34 cellular contexts compared by ENCODE assay signal in the genomic region with DNA sequence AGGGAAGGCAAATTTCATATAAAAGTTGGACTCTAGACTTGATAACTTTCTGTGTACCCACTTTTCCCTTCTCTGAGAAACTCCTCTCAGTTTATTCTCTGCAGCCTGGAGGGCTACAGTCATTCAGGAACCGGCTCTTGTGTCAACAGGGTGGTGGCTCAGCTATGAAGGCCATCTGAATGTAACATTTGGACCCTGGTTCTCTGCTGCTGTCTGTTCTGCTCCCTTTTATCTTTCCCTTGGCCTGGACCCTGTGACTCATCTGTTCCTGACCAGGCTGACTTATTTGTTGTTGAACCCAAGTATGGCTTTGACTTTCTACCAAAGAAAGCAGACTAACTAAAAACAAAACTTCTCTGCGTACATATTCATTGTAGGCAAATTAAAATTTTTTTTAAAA.
DNase-seq lines count a peak whose midpoint lies in the region; ATAC-seq, FAIRE-seq and TF ChIP-seq lines count a peak whose summit lies in the region.
"Had no signal": no experiment of that assay in that cellular context is flagged by ENCODE, and none has a peak within 500 bp of the region (broad histone marks: within the 10 kb centered on the region; RNA-seq: fewer than 3 reads in every experiment).

No MANE protein-coding gene starts in this region.

- H3K4me1 ChIP-seq in astrocyte (ENCODE audit: insufficient read depth, low read length) (no peaks in the 10 kb centered on the region), foreskin keratinocyte (no peaks in the 10 kb centered on the region)
- H3K4me1 ChIP-seq: HAP-1, lower lobe of right lung, spleen, transverse colon had no signal

- no peaks in the 10 kb centered on the region for H3K36me3 ChIP-seq in astrocyte (ENCODE audit: insufficient read depth, low read length)
- H3K36me3 ChIP-seq: HAP-1, lower lobe of right lung, ovary, spleen, transverse colon had no signal

- no peak overlapping the region for H3K27ac Mint-ChIP-seq in astrocyte (ENCODE audit: unreplicated experiment)
- H3K27ac Mint-ChIP-seq: activated naive CD4-positive, alpha-beta T cell treated with anti-CD3 and anti-CD28 coated beads for 36 hours; CD8-positive, alpha-beta T cell; dendritic cell treated with granulocyte-macrophage colony-stimulating factor and Interleukin-4, amounts not matched to agents 40 ng/mL and 50 ng/mL, for 4 days; endodermal cell; nephron; T-helper 1 cell treated with Interleukin-12 subunit alpha and Interleukin-12 subunit beta and Interleukin-4 antibody, amounts not matched to agents 30 μg/mL and 1 μg/mL, for 36 hours had no signal

- H3K4me1 Mint-ChIP-seq in astrocyte (ENCODE audit: low read depth, unreplicated experiment): no peaks in the 10 kb centered on the region
- H3K4me1 Mint-ChIP-seq: nephron had no signal

- H3K27me3 Mint-ChIP-seq in astrocyte (ENCODE audit: low read depth, unreplicated experiment): no peaks in the 10 kb centered on the region
- H3K27me3 Mint-ChIP-seq: dendritic cell treated with granulocyte-macrophage colony-stimulating factor and Interleukin-4, amounts not matched to agents 40 ng/mL and 50 ng/mL, for 4 days had no signal

- no peaks in the 10 kb centered on the region for H3K36me3 Mint-ChIP-seq in astrocyte (ENCODE audit: low read depth, unreplicated experiment)
- H3K36me3 Mint-ChIP-seq: CD8-positive, alpha-beta T cell had no signal

- H3K4me3 Mint-ChIP-seq in astrocyte (ENCODE audit: unreplicated experiment): no peak overlapping the region
- H3K4me3 Mint-ChIP-seq: activated naive CD4-positive, alpha-beta T cell treated with anti-CD3 and anti-CD28 coated beads for 36 hours; CD8-positive, alpha-beta T cell; dendritic cell treated with granulocyte-macrophage colony-stimulating factor and Interleukin-4, amounts not matched to agents 40 ng/mL and 50 ng/mL, for 4 days; endodermal cell; nephron; T-helper 1 cell treated with Interleukin-12 subunit alpha and Interleukin-12 subunit beta and Interleukin-4 antibody, amounts not matched to agents 30 μg/mL and 1 μg/mL, for 36 hours had no signal

- H3K4me3 ChIP-seq in astrocyte (ENCODE audit: insufficient read depth, low read depth, low read length): no peak overlapping the region
- H3K4me3 ChIP-seq: HAP-1, lower lobe of right lung, ovary, spleen, transverse colon had no signal

- no peak overlapping the region for H3K4me2 ChIP-seq in astrocyte (ENCODE audit: low read length)

- H3K9me3 ChIP-seq in astrocyte (ENCODE audit: insufficient read depth, low read depth, low read length): no peaks in the 10 kb centered on the region
- H3K9me3 ChIP-seq: HAP-1, lower lobe of right lung, ovary, spleen, transverse colon had no signal

- TF ChIP-seq POLR2A in GM12892 (IDR thresholded peaks at IDR 0.05; ENCODE audit: low read depth, low read length): no peak

- TF ChIP-seq CTCF in astrocyte (IDR thresholded peaks at IDR 0.05; ENCODE audit: insufficient read depth, low read depth, low read length): no peak
- no peak for TF ChIP-seq CTCF in foreskin keratinocyte (conservative IDR thresholded peaks at IDR 0.05)

- peak; percentile 30 for DNase-seq in AG08396 (ENCODE audit: low spot score)
- peak; percentile 38 for DNase-seq in HT-29 (ENCODE audit: low spot score)
- DNase-seq in astrocyte (ENCODE audit: low read depth): peak; percentile 14
- no peak for DNase-seq in foreskin keratinocyte
- no peak for DNase-seq in stimulated activated CD4-positive, alpha-beta T cell treated with anti-CD3 and anti-CD28 coated beads, Interleukin-2, amount 100 ng/mL, for 24 hours
- no peak for DNase-seq in NCI-H187 (lab: John Stamatoyannopoulos, UW)
- no peak for DNase-seq in GM12892 (ENCODE audit: insufficient read length)
- DNase-seq: activated CD4-positive, alpha-beta T cell treated with anti-CD3 and anti-CD28 coated beads, Interleukin-2, amount 50 U/mL, for 48 hours; activated naive CD4-positive, alpha-beta T cell treated with anti-CD3 and anti-CD28 coated beads for 36 hours; AML-193; amygdala; caudate nucleus; CD8-positive, alpha-beta T cell; endodermal cell; GF-D8; kidney; lower lobe of right lung; NCI-H1092 treated with DMSO at 0.1 percent for 48 hours; NCI-H2029 treated with DMSO at 0.1 percent for 48 hours; NCI-H2227 treated with DMSO at 0.1 percent for 48 hours; NCI-H82; ovary; retina; spleen; stimulated activated CD4-positive, alpha-beta T cell treated with anti-CD3 and anti-CD28 coated beads, Interleukin-2, amount 100 ng/mL, for 48 hours; transverse colon had no signal

- no peaks in the 10 kb centered on the region for H3K79me2 ChIP-seq in astrocyte (ENCODE audit: insufficient read depth, low read length)

- H3K9ac ChIP-seq in astrocyte (ENCODE audit: low read length): no peak overlapping the region

- FAIRE-seq in astrocyte (lab: Jason Lieb, UNC) (no peak), GM12892 (lab: Jason Lieb, UNC) (no peak)
- FAIRE-seq: A204.1, kidney had no signal

- H3K27ac ChIP-seq in astrocyte (ENCODE audit: low read depth, low read length) (no peak overlapping the region), foreskin keratinocyte (no peak overlapping the region)
- H3K27ac ChIP-seq: lower lobe of right lung, ovary, RWPE1, spleen, transverse colon had no signal

- H3K27me3 ChIP-seq in astrocyte (ENCODE audit: insufficient read depth, low read length) (no peaks in the 10 kb centered on the region), foreskin keratinocyte (no peaks in the 10 kb centered on the region)
- H3K27me3 ChIP-seq: ovary, spleen, transverse colon had no signal

- H4K20me1 ChIP-seq in astrocyte (ENCODE audit: insufficient read depth, low read length): no peaks in the 10 kb centered on the region

- ATAC-seq in foreskin keratinocyte (peak; percentile 12), GM18520 (IDR thresholded peaks at IDR 0.05; ENCODE audit: unreplicated experiment) (no peak)
- ATAC-seq: activated CD4-positive, CD25-positive, alpha-beta regulatory T cell treated with anti-CD3 and anti-CD28 coated beads, Interleukin-2, amount 50 U/mL, for 24 hours; CD8-positive, alpha-beta T cell; lower lobe of right lung had no signal

- H3K9me3 Mint-ChIP-seq in astrocyte (ENCODE audit: unreplicated experiment): no peaks in the 10 kb centered on the region
- H3K9me3 Mint-ChIP-seq: CD8-positive, alpha-beta T cell; T-helper 1 cell treated with Interleukin-12 subunit alpha and Interleukin-12 subunit beta and Interleukin-4 antibody, amounts not matched to agents 30 μg/mL and 1 μg/mL, for 36 hours had no signal

- H2AFZ ChIP-seq in astrocyte (ENCODE audit: low read depth, low read length): no peak overlapping the region

Comparison
In these comparisons a context has a peak if more than half of its experiments do, and no peak if none do; other contexts are left out.
1. DNase-seq: peak in AG08396 (single experiment), HT-29 (single experiment) and astrocyte (single experiment); none in foreskin keratinocyte (0 of 2), stimulated activated CD4-positive, alpha-beta T cell treated with anti-CD3 and anti-CD28 coated beads, Interleukin-2, amount 100 ng/mL, for 24 hours (0 of 2), NCI-H187 (0 of 2) and GM12892 (single experiment).